Comparison of ENCODE assay signal across 26 cellular contexts in genomic region chr5:179862296-179862695, GRCh38. TPM values are rescaled to one million over a fixed set of nuclear protein-coding genes. Genes with fewer than 3 reads are reported as not detected.
DNase-seq lines count a peak whose midpoint lies in the region; ATAC-seq, FAIRE-seq and TF ChIP-seq lines count a peak whose summit lies in the region.
"Had no signal": no experiment of that assay in that cellular context is flagged by ENCODE, and none has a peak within 500 bp of the region (broad histone marks: within the 10 kb centered on the region; RNA-seq: fewer than 3 reads in every experiment).

No MANE protein-coding gene starts in this region.

- peaks cover 1 to 13% of the 10 kb centered on the region in 2 experiments; a peak in 3 of 4 replicates for H3K36me3 ChIP-seq in GM12878 (ENCODE audit: control insufficient read depth in 2 of 2, insufficient read depth in 2 of 2, low read length in 1 of 2)
- peaks cover 3% of the 10 kb centered on the region for H3K36me3 ChIP-seq in effector memory CD4-positive, alpha-beta T cell (ENCODE audit: control insufficient read depth, insufficient read depth, low read length)

- no peaks in the 10 kb centered on the region for H3K27me3 ChIP-seq in GM12878 (replicated peaks in 1 of 2; ENCODE audit: control insufficient read depth in 2 of 2, insufficient read depth in 2 of 2, low read length in 1 of 2)
- H3K27me3 ChIP-seq in effector memory CD4-positive, alpha-beta T cell (replicated peaks; ENCODE audit: control insufficient read depth, insufficient read depth, low read length, poor library complexity, severe bottlenecking), result no peaks in the 10 kb centered on the region
- H3K27me3 ChIP-seq: MG63, Peyer's patch had no signal

- H3K27ac Mint-ChIP-seq in CD14-positive monocyte, result no peak overlapping the region
- no peak overlapping the region for H3K27ac Mint-ChIP-seq in neural crest cell (ENCODE audit: unreplicated experiment)
- H3K27ac Mint-ChIP-seq: B cell, H9 had no signal

- RAD21 ChIA-PET in GM12878 (lab: Charles Lee; ENCODE audit: unreplicated experiment), result no interaction called here

- TF ChIP-seq CTCF in CD14-positive monocyte (IDR thresholded peaks at IDR 0.05) (no peak), GM12878 (IDR thresholded peaks at IDR 0.05 in 2 of 3, conservative IDR thresholded peaks at IDR 0.05 in 1 of 3; ENCODE audit: control insufficient read depth in 2 of 3, extremely low read depth in 1 of 3, insufficient read depth in 1 of 3, low read depth in 3 of 3, low read length in 3 of 3) (no peak), neural crest cell (conservative IDR thresholded peaks at IDR 0.05) (no peak)

- SMC1A ChIA-PET in GM12878 (lab: Charles Lee; ENCODE audit: uncharacterized antibody, unreplicated experiment), result interaction anchor here (1.3 to 2.1 kb wide), 3 partner anchors 44 to 60 kb away, joined by 3 to 7 read pairs (median 3); no protein-coding TSS in a partner anchor

- peaks cover 46 to 47% of the 10 kb centered on the region in 2 donors for H3K36me3 Mint-ChIP-seq in CD14-positive monocyte
- H3K36me3 Mint-ChIP-seq in neural crest cell (ENCODE audit: low read depth), result peaks cover 3% of the 10 kb centered on the region

- H3K9me3 ChIP-seq in GM12878 (replicated peaks; ENCODE audit: control insufficient read depth, insufficient read depth, low read length), result no peaks in the 10 kb centered on the region; the same call in 1 of the 3 replicates
- H3K9me3 ChIP-seq in effector memory CD4-positive, alpha-beta T cell (ENCODE audit: control insufficient read depth, low read length), result no peaks in the 10 kb centered on the region
- H3K9me3 ChIP-seq: MG63, Peyer's patch had no signal

- H2AFZ ChIP-seq in GM12878 (ENCODE audit: control insufficient read depth, low read depth, low read length), result no peak overlapping the region
- H2AFZ ChIP-seq: GM23248 had no signal

- FAIRE-seq in GM12878 (lab: Jason Lieb, UNC), result no peak
- FAIRE-seq: GM12892, GM19239 had no signal

- no peaks in the 10 kb centered on the region for H4K20me1 ChIP-seq in GM12878 (ENCODE audit: control insufficient read depth, insufficient read depth)

- peaks cover 0 to 4% (median 3%) of the 10 kb centered on the region in 3 donors for H3K27me3 Mint-ChIP-seq in CD14-positive monocyte (ENCODE audit: low read depth in 3 of 3)
- no peaks in the 10 kb centered on the region for H3K27me3 Mint-ChIP-seq in neural crest cell (ENCODE audit: low read depth)
- H3K27me3 Mint-ChIP-seq: B cell had no signal

- peaks cover 7% of the 10 kb centered on the region for H3K79me2 ChIP-seq in GM12878 (ENCODE audit: control insufficient read depth, insufficient read depth, low read length)

- no peak for ATAC-seq in GM12878
- no peak for ATAC-seq in GM19035 (IDR thresholded peaks at IDR 0.05; ENCODE audit: unreplicated experiment)
- no peak for ATAC-seq in HG03460 (IDR thresholded peaks at IDR 0.05; ENCODE audit: unreplicated experiment)

- no peak for TF ChIP-seq EP300 in GM12878 (IDR thresholded peaks at IDR 0.05; ENCODE audit: borderline replicate concordance in 1 of 2, control insufficient read depth in 1 of 2, low read depth in 2 of 2, low read length in 2 of 2)

- H3K4me3 Mint-ChIP-seq in CD14-positive monocyte, result no peak overlapping the region
- H3K4me3 Mint-ChIP-seq in neural crest cell, result peak overlapping the region; percentile 65
- H3K4me3 Mint-ChIP-seq: B cell, H9 had no signal

- in situ Hi-C loops in GM12878 (cut with MboI), result no loop called here

- H3K4me1 Mint-ChIP-seq in CD14-positive monocyte (peaks cover 28% of the 10 kb centered on the region), neural crest cell (peaks cover 26% of the 10 kb centered on the region)

- H3K27ac ChIP-seq in GM12878 (ENCODE audit: control insufficient read depth, insufficient read depth), result no peak overlapping the region
- H3K27ac ChIP-seq in effector memory CD4-positive, alpha-beta T cell (ENCODE audit: insufficient read depth, low read length, poor library complexity, severe bottlenecking), result no peak overlapping the region
- H3K27ac ChIP-seq: 22Rv1, C4-2B, GM23248, Peyer's patch had no signal

- H3K9me3 Mint-ChIP-seq in CD14-positive monocyte (peaks cover 0 to 6% (median 0%) of the 10 kb centered on the region in 7 donors), neural crest cell (no peaks in the 10 kb centered on the region)
- H3K9me3 Mint-ChIP-seq: H9 had no signal

- CTCF ChIA-PET in GM12878 (lab: Yijun Ruan, JAX), result no interaction called here

- WGBS in GM12878 (ENCODE audit: insufficient coverage, insufficient replicate concordance, low lambda C conversion rate, missing lambda C conversion rate), result 96% methylated on average over 2 of the region's 2 CpGs

- TF ChIP-seq RAD21 in GM12878 (IDR thresholded peaks at IDR 0.05; ENCODE audit: insufficient read depth, low read depth, low read length), result no peak

- POLR2A ChIA-PET in GM12878 (lab: Charles Lee), result no interaction called here

- TF ChIP-seq POLR2A in GM12878 (IDR thresholded peaks at IDR 0.05; ENCODE audit: low read depth, low read length), result no peak

- H3K4me2 ChIP-seq in GM12878 (ENCODE audit: control insufficient read depth, insufficient read depth), result no peak overlapping the region

- H3K4me3 ChIP-seq in GM12878, result no peak overlapping the region
- no peak overlapping the region for H3K4me3 ChIP-seq in effector memory CD4-positive, alpha-beta T cell (ENCODE audit: insufficient read depth, low read depth, low read length, poor library complexity, severe bottlenecking)
- H3K4me3 ChIP-seq: GM23248, MG63, Peyer's patch had no signal

- DNase-seq in DMS53 (lab: John Stamatoyannopoulos, UW) (peak; percentile 19), DMS53 treated with DMSO at 0.1 percent for 48 hours (lab: John Stamatoyannopoulos, UW; ENCODE audit: unreplicated experiment) (no peak), CD14-positive monocyte (ENCODE audit: low spot score) (peak; percentile 22), GM12878 (ENCODE audit: low read depth, low spot score) (no peak), neural crest cell (ENCODE audit: low read depth, low spot score) (no peak)
- no peak for DNase-seq in effector memory CD4-positive, alpha-beta T cell
- DNase-seq: DMS79, EL, GF-D8, GM23248, H9, KBM-7, MG63, NCI-H1105 treated with DMSO at 0.1 percent for 48 hours, NCI-H2029 treated with DMSO at 0.1 percent for 48 hours, NCI-H446 treated with DMSO at 0.1 percent for 48 hours, NCI-H69, Peyer's patch, SHP77 treated with DMSO at 0.1 percent for 48 hours had no signal

- BruUV-seq in GM12878 (replicated peaks; lab: Mats Ljungman, UMichigan), result TSS peak; percentile 29

- intact Hi-C loops in CD14-positive monocyte (cut with micrococcal nuclease) (no loop called here), GM12878 (cut with micrococcal nuclease; ENCODE audit: unreplicated experiment) (no loop called here)

- H3K4me1 ChIP-seq in GM12878 (ENCODE audit: control insufficient read depth, insufficient read depth, low read length), result peaks cover 3% of the 10 kb centered on the region; the same call in 1 of the 2 replicates
- no peaks in the 10 kb centered on the region for H3K4me1 ChIP-seq in effector memory CD4-positive, alpha-beta T cell (ENCODE audit: control insufficient read depth, insufficient read depth, low read length, poor library complexity, severe bottlenecking)

- no peak overlapping the region for H3K9ac ChIP-seq in GM12878 (ENCODE audit: control insufficient read depth, insufficient read depth, low read length)
- H3K9ac ChIP-seq: GM23248 had no signal

RNA-seq across cellular contexts. Expression of gene MRNIP, which starts 3.7 kb away (rescaled TPM):
- polyA plus RNA-seq in CD14-positive monocyte (1 to 10 TPM; 1.2 to 1.4 TPM), GM12878 (2011; rRNA removed) (30.4 and 30.9 TPM in 2 replicates), GM12878 (2014; fragmentation: Illumina TruSeq; extraction: Trizol) (9.7 and 12.3 TPM in 2 replicates), GM12878 (2014; fragmentation: Nextera tagmentation; extraction: Ambion mirVana) (10 to 100 TPM in 1 of 2 experiments, 1 to 10 TPM in 1; 2.4 to 13.6 TPM), GM12878 (2014; rRNA removed) (28.3 and 28.9 TPM in 2 replicates), GM12878 (2016; fragmentation: Nextera tagmentation; extraction: Ambion mirVana) (10 to 100 TPM; 10.0 to 12.7 TPM)
- 156 and 160 TPM in 2 replicates for total RNA-seq in GM12878 (2013; cell fraction: nucleolus; rRNA removed)
- total RNA-seq in GM12878 (2014; rRNA removed) (16.2 and 17.7 TPM in 2 replicates), GM12878 (2014; rRNA removed; fragmentation: Illumina TruSeq; extraction: Trizol) (7.8 and 10.5 TPM in 2 replicates), GM12878 (2021) (13.3 and 17.4 TPM in 2 replicates), neural crest cell (40.9 and 42.2 TPM in 2 replicates)
- polyA plus RNA-seq in GM12878 (2011; ENCODE audit: low read depth), result 15.8 TPM
- polyA plus RNA-seq in GM12878 (2011; cell fraction: cytosol; rRNA removed), result 35.9 and 43.8 TPM in 2 replicates
- polyA plus RNA-seq in GM12878 (2011; cell fraction: nucleus; rRNA removed), result 161 and 182 TPM in 2 replicates
- polyA plus RNA-seq in GM12878 (2012), result 21.8 and 22.8 TPM in 2 replicates
- polyA minus RNA-seq in GM12878 (2011; rRNA and poly(A)+ RNA removed), result 9.7 and 17.6 TPM in 2 replicates
- polyA minus RNA-seq in GM12878 (2011; cell fraction: cytosol; rRNA and poly(A)+ RNA removed), result 4.4 and 5.6 TPM in 2 replicates
- polyA minus RNA-seq in GM12878 (2011; cell fraction: nucleus; rRNA and poly(A)+ RNA removed), result 15.0 and 23.3 TPM in 2 replicates

RNA-seq across cellular contexts. Expression of gene SQSTM1, which starts 41.6 kb away (rescaled TPM):
- 100 to 1,000 TPM; 275 to 312 TPM for polyA plus RNA-seq in CD14-positive monocyte
- total RNA-seq in GM12878 (2013; cell fraction: nucleolus; rRNA removed), result 109 and 123 TPM in 2 replicates
- total RNA-seq in GM12878 (2014; rRNA removed), result 127 and 138 TPM in 2 replicates
- 43.7 and 45.0 TPM in 2 replicates for total RNA-seq in GM12878 (2014; rRNA removed; fragmentation: Illumina TruSeq; extraction: Trizol)
- 105 and 106 TPM in 2 replicates for total RNA-seq in GM12878 (2021)
- polyA plus RNA-seq in GM12878 (2011; ENCODE audit: low read depth), result 45.8 TPM
- polyA plus RNA-seq in GM12878 (2011; rRNA removed), result 33.6 and 53.8 TPM in 2 replicates
- polyA plus RNA-seq in GM12878 (2011; cell fraction: cytosol; rRNA removed), result 81.2 and 91.2 TPM in 2 replicates
- 114 and 124 TPM in 2 replicates for polyA plus RNA-seq in GM12878 (2011; cell fraction: nucleus; rRNA removed)
- polyA plus RNA-seq in GM12878 (2012), result 128 and 145 TPM in 2 replicates
- 23.8 and 54.0 TPM in 2 replicates for polyA plus RNA-seq in GM12878 (2014; fragmentation: Illumina TruSeq; extraction: Trizol)
- polyA plus RNA-seq in GM12878 (2014; fragmentation: Nextera tagmentation; extraction: Ambion mirVana), result 1 to 10 TPM; 6.3 to 8.1 TPM
- polyA plus RNA-seq in GM12878 (2014; rRNA removed), result 70.1 and 75.3 TPM in 2 replicates
- 100 to 1,000 TPM; 117 to 127 TPM for polyA plus RNA-seq in GM12878 (2016; fragmentation: Nextera tagmentation; extraction: Ambion mirVana)
- 32.2 and 65.4 TPM in 2 replicates for polyA minus RNA-seq in GM12878 (2011; rRNA and poly(A)+ RNA removed)
- polyA minus RNA-seq in GM12878 (2011; cell fraction: cytosol; rRNA and poly(A)+ RNA removed), result 73.9 and 76.5 TPM in 2 replicates
- 135 and 203 TPM in 2 replicates for polyA minus RNA-seq in GM12878 (2011; cell fraction: nucleus; rRNA and poly(A)+ RNA removed)
- total RNA-seq in neural crest cell, result 67.6 and 69.5 TPM in 2 replicates

RNA-seq across cellular contexts. Expression of gene TBC1D9B, which starts 45.4 kb away (rescaled TPM):
- polyA plus RNA-seq in CD14-positive monocyte, result 10 to 100 TPM; 13.4 to 26.3 TPM
- 235 and 272 TPM in 2 replicates for total RNA-seq in GM12878 (2013; cell fraction: nucleolus; rRNA removed)
- total RNA-seq in GM12878 (2014; rRNA removed), result 18.9 and 26.4 TPM in 2 replicates
- total RNA-seq in GM12878 (2014; rRNA removed; fragmentation: Illumina TruSeq; extraction: Trizol), result 31.0 and 33.1 TPM in 2 replicates
- total RNA-seq in GM12878 (2021), result 63.7 and 74.2 TPM in 2 replicates
- polyA plus RNA-seq in GM12878 (2011; ENCODE audit: low read depth), result 23.4 TPM
- polyA plus RNA-seq in GM12878 (2011; rRNA removed), result 30.6 and 42.7 TPM in 2 replicates
- polyA plus RNA-seq in GM12878 (2011; cell fraction: cytosol; rRNA removed), result 47.0 and 56.2 TPM in 2 replicates
- 385 and 407 TPM in 2 replicates for polyA plus RNA-seq in GM12878 (2011; cell fraction: nucleus; rRNA removed)
- 45.9 and 56.5 TPM in 2 replicates for polyA plus RNA-seq in GM12878 (2012)
- 25.4 and 34.2 TPM in 2 replicates for polyA plus RNA-seq in GM12878 (2014; fragmentation: Illumina TruSeq; extraction: Trizol)
- 1 to 10 TPM; 4.0 to 8.3 TPM for polyA plus RNA-seq in GM12878 (2014; fragmentation: Nextera tagmentation; extraction: Ambion mirVana)
- polyA plus RNA-seq in GM12878 (2014; rRNA removed), result 61.6 and 63.0 TPM in 2 replicates
- polyA plus RNA-seq in GM12878 (2016; fragmentation: Nextera tagmentation; extraction: Ambion mirVana), result 10 to 100 TPM; 34.9 to 36.4 TPM
- polyA minus RNA-seq in GM12878 (2011; rRNA and poly(A)+ RNA removed), result 43.5 and 76.1 TPM in 2 replicates
- polyA minus RNA-seq in GM12878 (2011; cell fraction: cytosol; rRNA and poly(A)+ RNA removed), result 27.5 and 28.4 TPM in 2 replicates
- 81.2 and 102 TPM in 2 replicates for polyA minus RNA-seq in GM12878 (2011; cell fraction: nucleus; rRNA and poly(A)+ RNA removed)
- total RNA-seq in neural crest cell, result 101 and 107 TPM in 2 replicates

RNA-seq across cellular contexts. Expression of gene MGAT4B, which starts 55.6 kb away (rescaled TPM):
- polyA plus RNA-seq in CD14-positive monocyte (10 to 100 TPM; 12.4 to 14.3 TPM), GM12878 (2011; rRNA removed) (24.5 and 42.8 TPM in 2 replicates), GM12878 (2014; fragmentation: Illumina TruSeq; extraction: Trizol) (27.2 and 33.3 TPM in 2 replicates), GM12878 (2014; fragmentation: Nextera tagmentation; extraction: Ambion mirVana) (under 1 TPM in 1 of 2 experiments, not detected in 1; 0.60 TPM), GM12878 (2014; rRNA removed) (59.3 and 69.7 TPM in 2 replicates), GM12878 (2016; fragmentation: Nextera tagmentation; extraction: Ambion mirVana) (1 to 10 TPM; 7.6 to 8.3 TPM)
- total RNA-seq in GM12878 (2013; cell fraction: nucleolus; rRNA removed), result 94.1 and 97.6 TPM in 2 replicates
- total RNA-seq in GM12878 (2014; rRNA removed) (44.7 and 46.0 TPM in 2 replicates), GM12878 (2014; rRNA removed; fragmentation: Illumina TruSeq; extraction: Trizol) (25.2 and 34.4 TPM in 2 replicates), GM12878 (2021) (66.2 and 82.5 TPM in 2 replicates), neural crest cell (120 and 124 TPM in 2 replicates)
- polyA plus RNA-seq in GM12878 (2011; ENCODE audit: low read depth), result 24.6 TPM
- polyA plus RNA-seq in GM12878 (2011; cell fraction: cytosol; rRNA removed), result 57.3 and 70.6 TPM in 2 replicates
- 263 and 274 TPM in 2 replicates for polyA plus RNA-seq in GM12878 (2011; cell fraction: nucleus; rRNA removed)
- polyA plus RNA-seq in GM12878 (2012), result 44.2 and 50.9 TPM in 2 replicates
- polyA minus RNA-seq in GM12878 (2011; rRNA and poly(A)+ RNA removed), result 41.5 and 69.5 TPM in 2 replicates
- polyA minus RNA-seq in GM12878 (2011; cell fraction: cytosol; rRNA and poly(A)+ RNA removed), result 23.1 and 28.3 TPM in 2 replicates
- 83.3 and 122 TPM in 2 replicates for polyA minus RNA-seq in GM12878 (2011; cell fraction: nucleus; rRNA and poly(A)+ RNA removed)

Comparison
In these comparisons a context has a peak if more than half of its experiments do, and no peak if none do; other contexts are left out.
1. DNase-seq: peak in DMS53 (single experiment) and CD14-positive monocyte (single experiment); none in DMS53 treated with DMSO at 0.1 percent for 48 hours (single experiment), GM12878 (single experiment), neural crest cell (single experiment) and effector memory CD4-positive, alpha-beta T cell (0 of 3).